8 cellular contexts compared by ENCODE assay signal in the genomic region with DNA sequence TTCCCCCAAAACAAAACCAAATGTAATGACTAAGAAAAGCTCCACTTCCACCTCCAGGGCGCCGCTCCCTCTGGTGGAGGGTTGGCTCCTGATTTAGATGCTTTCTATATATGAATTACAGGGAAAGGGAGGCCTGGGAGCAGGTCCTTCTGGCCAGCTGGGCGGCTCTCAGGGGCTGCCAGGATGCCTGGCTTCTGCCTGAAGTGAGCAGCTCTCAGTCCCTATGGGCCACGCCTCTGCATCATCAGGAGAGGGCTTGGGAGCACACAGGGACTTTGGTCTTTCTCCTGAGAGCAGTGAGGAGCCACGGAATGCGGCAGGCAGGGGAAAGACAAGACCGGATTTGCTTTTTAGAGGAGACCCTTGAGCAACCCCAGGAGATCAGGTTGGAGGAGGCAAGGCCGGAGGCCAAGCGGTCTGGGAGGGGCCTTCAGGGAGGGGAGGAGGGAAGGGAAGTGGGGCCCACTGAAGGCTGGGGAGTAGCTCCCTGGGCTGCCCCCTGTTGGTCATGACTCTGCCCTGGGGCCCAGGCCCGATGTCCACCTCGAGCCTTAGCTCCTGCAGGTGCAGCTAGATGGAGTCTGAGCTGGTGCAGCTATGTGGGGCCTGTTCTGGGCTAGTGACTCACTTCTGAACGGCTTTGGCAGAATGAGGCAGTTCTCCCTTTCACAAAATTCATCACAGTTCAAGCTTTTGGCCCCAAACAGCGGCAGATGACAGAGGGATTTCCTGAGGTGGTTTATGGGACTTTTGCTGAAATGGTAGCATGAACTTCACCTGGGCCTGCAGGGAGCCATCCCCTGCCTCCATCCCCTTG. TPM values are rescaled to one million over a fixed set of nuclear protein-coding genes. Genes with fewer than 3 reads are reported as not detected.
DNase-seq lines count a peak whose midpoint lies in the region; ATAC-seq, FAIRE-seq and TF ChIP-seq lines count a peak whose summit lies in the region.

No MANE protein-coding gene starts in this region.

- H3K36me3 Mint-ChIP-seq in stimulated activated naive B cell treated with anti-CD40 and anti-IgM and Interleukin-4, amounts not matched to agents 10 μg/mL and 1 μg/mL and 100 μg/mL, for 72 hours: peaks cover 7 to 29% of the 10 kb centered on the region in 2 donors

- H3K4me3 ChIP-seq in A673 (ENCODE audit: low read depth, low read length, poor library complexity, severe bottlenecking) (no peak overlapping the region), bronchial epithelial cell (ENCODE audit: low read depth, low read length) (no peak overlapping the region)

- peaks cover 6% of the 10 kb centered on the region for H3K4me1 ChIP-seq in A673 (ENCODE audit: insufficient read depth, low read length, poor library complexity, severe bottlenecking)

- TF ChIP-seq CTCF in A673 (conservative IDR thresholded peaks at IDR 0.05; ENCODE audit: low read depth, low read length) (peak; percentile 51), bronchial epithelial cell (IDR thresholded peaks at IDR 0.05; ENCODE audit: insufficient read depth, low read length, severe bottlenecking) (peak; percentile 13)

- no peaks in the 10 kb centered on the region for H3K27me3 Mint-ChIP-seq in stimulated activated naive B cell treated with anti-CD40 and anti-IgM and Interleukin-4, amounts not matched to agents 10 μg/mL and 1 μg/mL and 100 μg/mL, for 72 hours

- H3K27me3 ChIP-seq in A673 (replicated peaks; ENCODE audit: insufficient read depth, low read depth, low read length, poor library complexity) (no peaks in the 10 kb centered on the region), bronchial epithelial cell (ENCODE audit: control insufficient read depth, insufficient read depth, low read length) (no peaks in the 10 kb centered on the region)

- POLR2A ChIA-PET in A673 (lab: Charles Lee; ENCODE audit: low non-redundant PET): no interaction called here

- H3K9me3 Mint-ChIP-seq in stimulated activated naive B cell treated with anti-CD40 and anti-IgM and Interleukin-4, amounts not matched to agents 10 μg/mL and 1 μg/mL and 100 μg/mL, for 72 hours: peaks cover 0 to 4% of the 10 kb centered on the region in 2 donors

- peak; percentile 51 for DNase-seq in A673 (ENCODE audit: low spot score)
- DNase-seq in bronchial epithelial cell (ENCODE audit: low read depth): no peak
- DNase-seq in stimulated activated naive B cell treated with anti-CD40 and anti-IgM and Interleukin-4, amounts not matched to agents 10 μg/mL and 1 μg/mL and 100 μg/mL, for 72 hours: peak; percentile 81
- no peak for DNase-seq in NCI-H2029 (lab: John Stamatoyannopoulos, UW)

- no peaks in the 10 kb centered on the region for H3K9me3 ChIP-seq in A673 (ENCODE audit: low read depth, low read length, poor library complexity, severe bottlenecking)

- ATAC-seq in GM18505 (IDR thresholded peaks at IDR 0.05; ENCODE audit: unreplicated experiment) (peak; percentile 23), HG03432 (IDR thresholded peaks at IDR 0.05; ENCODE audit: unreplicated experiment) (peak; percentile 27), GM18870 (IDR thresholded peaks at IDR 0.05; ENCODE audit: unreplicated experiment) (no peak), GM18867 (IDR thresholded peaks at IDR 0.05; ENCODE audit: unreplicated experiment) (no peak)
- peak; percentile 48 for ATAC-seq in stimulated activated naive B cell treated with anti-CD40 and anti-IgM and Interleukin-4, amounts not matched to agents 10 μg/mL and 1 μg/mL and 100 μg/mL, for 72 hours (replicated peaks)

- intact Hi-C loops in A673 (cut with micrococcal nuclease; ENCODE audit: unreplicated experiment): no loop called here

- H3K27ac Mint-ChIP-seq in stimulated activated naive B cell treated with anti-CD40 and anti-IgM and Interleukin-4, amounts not matched to agents 10 μg/mL and 1 μg/mL and 100 μg/mL, for 72 hours: peak overlapping the region; percentile 96

- H3K36me3 ChIP-seq in A673 (ENCODE audit: insufficient read depth, low read length, poor library complexity, severe bottlenecking) (no peaks in the 10 kb centered on the region), bronchial epithelial cell (ENCODE audit: control insufficient read depth, insufficient read depth, low read length) (no peaks in the 10 kb centered on the region)

- no TSS peak for BruUV-seq in A673 (replicated peaks; lab: Mats Ljungman, UMichigan)

- no peak for FAIRE-seq in bronchial epithelial cell (lab: Jason Lieb, UNC)

- TF ChIP-seq POLR2A in GM18505 (IDR thresholded peaks at IDR 0.05; ENCODE audit: borderline replicate concordance, extremely low read depth, insufficient read depth, insufficient read length): peak; percentile 75

- H3K4me1 Mint-ChIP-seq in stimulated activated naive B cell treated with anti-CD40 and anti-IgM and Interleukin-4, amounts not matched to agents 10 μg/mL and 1 μg/mL and 100 μg/mL, for 72 hours: peaks cover 70 to 90% of the 10 kb centered on the region in 2 donors

- H3K4me3 Mint-ChIP-seq in stimulated activated naive B cell treated with anti-CD40 and anti-IgM and Interleukin-4, amounts not matched to agents 10 μg/mL and 1 μg/mL and 100 μg/mL, for 72 hours: peak overlapping the region; percentile 66 to 78

- H3K27ac ChIP-seq in A673 (ENCODE audit: low read depth, low read length, poor library complexity, severe bottlenecking): no peak overlapping the region

- CTCF ChIA-PET in A673 (lab: Charles Lee): interaction anchor here (0.6 to 1.7 kb wide), 3 partner anchors 77 to 538 kb away, joined by 3 to 7 read pairs (median 4); no protein-coding TSS in a partner anchor

RNA-seq across cellular contexts. Expression of gene GRHPR, which starts 11.3 kb away (rescaled TPM):
- total RNA-seq in A673 (2021) (102 and 118 TPM in 2 replicates), bronchial epithelial cell (79.6 and 91.6 TPM in 2 replicates)

RNA-seq across cellular contexts. Expression of gene ZBTB5, which starts 54.1 kb away (rescaled TPM):
- total RNA-seq in A673 (2021): 17.2 and 18.0 TPM in 2 replicates
- 8.2 and 8.6 TPM in 2 replicates for total RNA-seq in bronchial epithelial cell

Comparison
In these comparisons a context has a peak if more than half of its experiments do, and no peak if none do; other contexts are left out.
1. DNase-seq: peak in A673 (single experiment) and stimulated activated naive B cell treated with anti-CD40 and anti-IgM and Interleukin-4, amounts not matched to agents 10 μg/mL and 1 μg/mL and 100 μg/mL, for 72 hours (single experiment); none in bronchial epithelial cell (single experiment) and NCI-H2029 (single experiment).
2. ATAC-seq: peak in GM18505 (single experiment), HG03432 (single experiment) and stimulated activated naive B cell treated with anti-CD40 and anti-IgM and Interleukin-4, amounts not matched to agents 10 μg/mL and 1 μg/mL and 100 μg/mL, for 72 hours (2 of 2); none in GM18870 (single experiment) and GM18867 (single experiment).